In the genomic region with DNA sequence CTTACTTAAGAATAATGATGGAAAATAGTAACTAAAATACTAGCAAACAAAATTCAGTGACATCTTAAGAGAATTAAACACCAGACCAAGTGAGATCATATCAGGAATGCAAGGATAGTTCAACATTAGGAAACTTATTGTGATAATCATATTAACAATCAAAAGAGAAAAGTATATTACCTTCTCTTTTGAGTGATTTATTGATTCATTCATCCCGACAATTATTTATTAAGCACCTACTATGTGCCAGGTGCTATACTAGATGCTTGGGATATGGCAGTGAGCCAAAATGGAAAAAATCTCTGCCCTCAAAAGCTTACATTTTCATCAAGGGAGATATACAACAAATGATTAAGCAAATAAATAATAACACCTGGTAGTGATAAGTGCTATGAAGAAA, we compare ENCODE assay signal across 28 cellular contexts.
"Had no signal": no experiment of that assay in that cellular context is flagged by ENCODE, and none has a peak within 500 bp of the region (broad histone marks: within the 10 kb centered on the region; RNA-seq: fewer than 3 reads in every experiment).

No MANE protein-coding gene starts in this region.

- H3K4me1 Mint-ChIP-seq: stimulated activated effector memory CD8-positive, alpha-beta T cell treated with anti-CD3 and anti-CD28 coated beads, Interleukin-12 subunit alpha, Interleukin-12 subunit beta, amount 100 ng/mL, for 72 hours; stimulated activated memory B cell treated with anti-CD40 and anti-IgM and Interleukin-4, amounts not matched to agents 10 μg/mL and 1 μg/mL and 100 μg/mL, for 72 hours; stimulated activated naive B cell treated with anti-CD40 and anti-IgM and Interleukin-4, amounts not matched to agents 10 μg/mL and 1 μg/mL and 100 μg/mL, for 72 hours; stimulated activated naive CD8-positive, alpha-beta T cell treated with anti-CD3 and anti-CD28 coated beads, Interleukin-15, amount 100 ng/mL, for 72 hours had no signal

- H3K9me3 ChIP-seq: thyroid gland had no signal

- H3K36me3 Mint-ChIP-seq: stimulated activated effector memory CD8-positive, alpha-beta T cell treated with anti-CD3 and anti-CD28 coated beads, Interleukin-12 subunit alpha, Interleukin-12 subunit beta, amount 100 ng/mL, for 72 hours; type B pancreatic cell had no signal

- FAIRE-seq: urothelium cell line had no signal

- DNase-seq: stimulated activated CD4-positive, alpha-beta T cell treated with anti-CD3 and anti-CD28 coated beads, Interleukin-2, amount 100 ng/mL, for 24 hours; stimulated activated CD4-positive, alpha-beta T cell treated with anti-CD3 and anti-CD28 coated beads, Interleukin-2, amount 100 ng/mL, for 48 hours; stimulated activated CD4-positive, alpha-beta T cell treated with anti-CD3 and anti-CD28 coated beads, Interleukin-4, amount 100 ng/mL, for 1 hour; stimulated activated CD4-positive, alpha-beta T cell treated with anti-CD3 and anti-CD28 coated beads, Interleukin-4, amount 100 ng/mL, for 24 hours; stimulated activated CD4-positive, alpha-beta T cell treated with anti-CD3 and anti-CD28 coated beads, Interleukin-4, amount 100 ng/mL, for 4 hours; stimulated activated CD8-positive, alpha-beta memory T cell treated with anti-CD3 and anti-CD28 coated beads, Interleukin-4, amount 100 ng/mL, for 48 hours; stimulated activated naive B cell treated with anti-CD40 and anti-IgM and Interleukin-4, amounts not matched to agents 10 μg/mL and 1 μg/mL and 100 μg/mL, for 72 hours; stimulated activated naive CD4-positive, alpha-beta T cell; stimulated activated naive CD4-positive, alpha-beta T cell treated with Interleukin-2 at 50 U/mL for 16 hours; stimulated activated naive CD8-positive, alpha-beta T cell treated with anti-CD3 and anti-CD28 coated beads, Interleukin-15, amount 100 ng/mL, for 72 hours; stimulated activated naive CD8-positive, alpha-beta T cell treated with anti-CD3 and anti-CD28 coated beads, Interleukin-15, Interleukin-2, amounts not matched to agents 100 U/mL and 50 U/mL, for 24 hours; stomach; substantia nigra; thyroid gland; tibial artery; transverse colon; trophoblast cell; upper lobe of right lung; uterus had no signal

- H3K27me3 ChIP-seq: stomach, suprapubic skin, thyroid gland, tibial artery, tibial nerve, upper lobe of right lung, uterus, vagina had no signal

- H3K4me3 Mint-ChIP-seq: stimulated activated effector memory CD8-positive, alpha-beta T cell treated with anti-CD3 and anti-CD28 coated beads, Interleukin-12 subunit alpha, Interleukin-12 subunit beta, amount 100 ng/mL, for 72 hours; stimulated activated memory B cell treated with anti-CD40 and anti-IgM and Interleukin-4, amounts not matched to agents 10 μg/mL and 1 μg/mL and 100 μg/mL, for 72 hours; stimulated activated naive B cell treated with anti-CD40 and anti-IgM and Interleukin-4, amounts not matched to agents 10 μg/mL and 1 μg/mL and 100 μg/mL, for 72 hours; stimulated activated naive CD8-positive, alpha-beta T cell treated with anti-CD3 and anti-CD28 coated beads, Interleukin-15, amount 100 ng/mL, for 72 hours; stimulated activated naive CD8-positive, alpha-beta T cell treated with anti-CD3 and anti-CD28 coated beads, Interleukin-15, Interleukin-2, amounts not matched to agents 100 ng/mL and 50 ng/mL, for 24 hours; type B pancreatic cell had no signal

- H3K4me3 ChIP-seq: stomach, suprapubic skin, thoracic aorta, thyroid gland, tibial artery, tibial nerve, transverse colon, upper lobe of right lung, uterus, vagina had no signal

- H3K36me3 ChIP-seq: stomach, suprapubic skin, thoracic aorta, thyroid gland, tibial artery, tibial nerve, transverse colon, upper lobe of right lung, uterus, vagina had no signal

- H3K27ac Mint-ChIP-seq: stimulated activated effector memory CD8-positive, alpha-beta T cell treated with anti-CD3 and anti-CD28 coated beads, Interleukin-12 subunit alpha, Interleukin-12 subunit beta, amount 100 ng/mL, for 72 hours; stimulated activated memory B cell treated with anti-CD40 and anti-IgM and Interleukin-4, amounts not matched to agents 10 μg/mL and 1 μg/mL and 100 μg/mL, for 72 hours; stimulated activated naive B cell treated with anti-CD40 and anti-IgM and Interleukin-4, amounts not matched to agents 10 μg/mL and 1 μg/mL and 100 μg/mL, for 72 hours; stimulated activated naive CD8-positive, alpha-beta T cell treated with anti-CD3 and anti-CD28 coated beads, Interleukin-15, amount 100 ng/mL, for 72 hours; stimulated activated naive CD8-positive, alpha-beta T cell treated with anti-CD3 and anti-CD28 coated beads, Interleukin-15, Interleukin-2, amounts not matched to agents 100 ng/mL and 50 ng/mL, for 24 hours; type B pancreatic cell had no signal

- H3K4me1 ChIP-seq: stomach, suprapubic skin, tibial artery, tibial nerve, transverse colon, upper lobe of right lung, uterus, vagina had no signal

- H3K27ac ChIP-seq: stomach, suprapubic skin, thoracic aorta, thyroid gland, tibial artery, tibial nerve, transverse colon, upper lobe of right lung, uterus, vagina had no signal

- ATAC-seq: stimulated activated effector memory CD8-positive, alpha-beta T cell treated with anti-CD3 and anti-CD28 coated beads, Interleukin-12 subunit alpha, Interleukin-12 subunit beta, amount 100 ng/mL, for 72 hours; stimulated activated memory B cell treated with anti-CD40 and anti-IgM and Interleukin-4, amounts not matched to agents 10 μg/mL and 1 μg/mL and 100 μg/mL, for 72 hours; stimulated activated naive B cell treated with anti-CD40 and anti-IgM and Interleukin-4, amounts not matched to agents 10 μg/mL and 1 μg/mL and 100 μg/mL, for 72 hours; stimulated activated naive CD8-positive, alpha-beta T cell treated with anti-CD3 and anti-CD28 coated beads, Interleukin-15, amount 100 ng/mL, for 72 hours; stimulated activated naive CD8-positive, alpha-beta T cell treated with anti-CD3 and anti-CD28 coated beads, Interleukin-15, Interleukin-2, amounts not matched to agents 100 U/mL and 50 U/mL, for 24 hours; upper lobe of right lung had no signal
